In genomic region chr11:64240467-64241174, GRCh38 we compare ENCODE assay signal across 1 cellular context.
A peak's percentile ranks its signal among the peaks of the same experiment; 100 is the strongest.
TF ChIP-seq lines count a peak whose summit lies in the region.

Gene FKBP2 (plus strand): TSS chr11:64241095. CDS start chr11:64242388, 1,293 bp downstream.

TF ChIP-seq in HEK293, 187 proteins besides CTCF, POLR2A, EP300 and RAD21 (continued from another document and continues in another):
- TF ChIP-seq YY1 (tag by site-specific recombination; IDR thresholded peaks at IDR 0.05) (no peak), ZNF664 (tag by site-specific recombination; IDR thresholded peaks at IDR 0.05) (no peak), ZSCAN18 (tag by site-specific recombination; IDR thresholded peaks at IDR 0.05) (no peak), ZNF707 (tag by site-specific recombination; IDR thresholded peaks at IDR 0.05) (no peak), ZNF580 (tag by site-specific recombination; IDR thresholded peaks at IDR 0.05) (peak; percentile 97), ZNF362 (tag by site-specific recombination; IDR thresholded peaks at IDR 0.05) (no peak), ZNF585B (tag by site-specific recombination; IDR thresholded peaks at IDR 0.05) (no peak), OVOL3 (tag by site-specific recombination; IDR thresholded peaks at IDR 0.05) (no peak), ZNF629 (tag by site-specific recombination; IDR thresholded peaks at IDR 0.05) (peak; percentile 86), SALL2 (tag by site-specific recombination; IDR thresholded peaks at IDR 0.05; ENCODE audit: borderline replicate concordance) (no peak), BCL11A (tag by site-specific recombination; IDR thresholded peaks at IDR 0.05; ENCODE audit: low read depth) (0 out of 2 replicates have a peak, but pooled peaks have one; percentile 12), ZNF704 (tag by site-specific recombination; IDR thresholded peaks at IDR 0.05) (no peak), PATZ1 (tag by site-specific recombination; IDR thresholded peaks at IDR 0.05) (peak; percentile 98), ZEB2 (tag by site-specific recombination; IDR thresholded peaks at IDR 0.05) (peak; percentile 83; the same call in 1 of the 2 replicates), ZBTB7A (tag by site-specific recombination; IDR thresholded peaks at IDR 0.05; ENCODE audit: low read depth) (no peak), ZNF768 (tag by site-specific recombination; IDR thresholded peaks at IDR 0.05) (no peak), OSR2 (tag by site-specific recombination; IDR thresholded peaks at IDR 0.05) (no peak), ZNF416 (tag by site-specific recombination; IDR thresholded peaks at IDR 0.05) (no peak), ZFP3 (tag by site-specific recombination; IDR thresholded peaks at IDR 0.05; ENCODE audit: low read depth) (no peak), ZNF341 (tag by site-specific recombination; IDR thresholded peaks at IDR 0.05; ENCODE audit: low read depth) (peak; percentile 8; the same call in 1 of the 2 replicates), ZNF274 (IDR thresholded peaks at IDR 0.05; ENCODE audit: low read length) (no peak), ZNF274 (tag by site-specific recombination; IDR thresholded peaks at IDR 0.05; ENCODE audit: borderline replicate concordance) (no peak), ZNF624 (tag by site-specific recombination; IDR thresholded peaks at IDR 0.05) (no peak), GLI4 (tag by site-specific recombination; IDR thresholded peaks at IDR 0.05) (no peak), ZNF518A (tag by site-specific recombination; conservative IDR thresholded peaks at IDR 0.05; ENCODE audit: low read depth) (peak; percentile 79), KLF16 (tag by site-specific recombination; IDR thresholded peaks at IDR 0.05) (no peak), ATF2 (tag by site-specific recombination; IDR thresholded peaks at IDR 0.05; ENCODE audit: low read depth) (no peak), ZBTB10 (tag by site-specific recombination; IDR thresholded peaks at IDR 0.05) (peak; percentile 91), ZIC2 (tag by site-specific recombination; IDR thresholded peaks at IDR 0.05) (no peak), TSHZ1 (tag by site-specific recombination; IDR thresholded peaks at IDR 0.05; ENCODE audit: borderline replicate concordance) (no peak), SP7 (tag by site-specific recombination; IDR thresholded peaks at IDR 0.05) (no peak), ZFHX2 (tag by site-specific recombination; conservative IDR thresholded peaks at IDR 0.05) (peak; percentile 27), ZNF677 (tag by site-specific recombination; IDR thresholded peaks at IDR 0.05) (no peak), ZNF549 (tag by site-specific recombination; IDR thresholded peaks at IDR 0.05) (no peak), ZNF335 (tag by site-specific recombination; conservative IDR thresholded peaks at IDR 0.05) (peak; percentile 99), ZNF112 (tag by site-specific recombination; IDR thresholded peaks at IDR 0.05) (no peak), ZNF155 (tag by site-specific recombination; IDR thresholded peaks at IDR 0.05) (no peak), ZNF621 (tag by site-specific recombination; IDR thresholded peaks at IDR 0.05) (no peak), INSM2 (tag by site-specific recombination; IDR thresholded peaks at IDR 0.05) (no peak), ZNF354C (tag by site-specific recombination; IDR thresholded peaks at IDR 0.05; ENCODE audit: borderline replicate concordance, low read depth) (no peak), ZNF2 (tag by site-specific recombination; IDR thresholded peaks at IDR 0.05) (no peak), SP2 (tag by site-specific recombination; IDR thresholded peaks at IDR 0.05) (peak; percentile 54)
